In genomic region chr20:40749985-40750506, GRCh38 we compare ENCODE assay signal across 22 cellular contexts.
DNase-seq lines count a peak whose midpoint lies in the region; ATAC-seq and TF ChIP-seq lines count a peak whose summit lies in the region.
"Had no signal": no experiment of that assay in that cellular context is flagged by ENCODE, and none has a peak within 500 bp of the region (broad histone marks: within the 10 kb centered on the region; RNA-seq: fewer than 3 reads in every experiment).

No MANE protein-coding gene starts in this region.

- in situ Hi-C loops in mammary epithelial cell (cut with MboI; ENCODE audit: low sequenced_read_pairs in 2 of 2), result loop anchor here in 1 of 2 donors (10.0 kb wide), 1 partner anchor 195 kb away; no protein-coding TSS in a partner anchor

- no peaks in the 10 kb centered on the region for H3K9me3 ChIP-seq in mammary epithelial cell (replicated peaks; ENCODE audit: insufficient read depth, low read length)
- H3K9me3 ChIP-seq in body of pancreas, result no peaks in the 10 kb centered on the region

- TF ChIP-seq POLR2A in body of pancreas (IDR thresholded peaks at IDR 0.05), result no peak

- no peaks in the 10 kb centered on the region for H3K4me1 ChIP-seq in mammary epithelial cell (ENCODE audit: insufficient read depth, low read length)
- H3K4me1 ChIP-seq in body of pancreas, result no peaks in the 10 kb centered on the region

- intact Hi-C loops in MCF 10A (cut with micrococcal nuclease), result no loop called here
- intact Hi-C loops in mammary epithelial cell (cut with micrococcal nuclease), result no loop called here
- intact Hi-C loops in body of pancreas (cut with DNase I), result no loop called here

- no peak for TF ChIP-seq CTCF in MCF 10A (IDR thresholded peaks at IDR 0.05; ENCODE audit: unreplicated experiment)
- TF ChIP-seq CTCF in mammary epithelial cell (conservative IDR thresholded peaks at IDR 0.05 in 1 of 2, IDR thresholded peaks at IDR 0.05 in 1 of 2; ENCODE audit: extremely low read depth in 1 of 2, insufficient read depth in 1 of 2, low read depth in 1 of 2, low read length in 2 of 2), result no peak
- TF ChIP-seq CTCF in body of pancreas (IDR thresholded peaks at IDR 0.05), result no peak
- TF ChIP-seq CTCF in fibroblast of villous mesenchyme (IDR thresholded peaks at IDR 0.05; ENCODE audit: insufficient read depth, low read depth, low read length), result no peak

- BruUV-seq in MCF 10A (replicated peaks; lab: Mats Ljungman, UMichigan) (no TSS peak), mammary epithelial cell (replicated peaks; lab: Mats Ljungman, UMichigan) (no TSS peak)

- peaks cover 5% of the 10 kb centered on the region for H3K4me1 Mint-ChIP-seq in MCF 10A (ENCODE audit: insufficient read depth, unreplicated experiment)

- DNase-seq in MCF 10A (ENCODE audit: unreplicated experiment) (peak; percentile 34), mammary epithelial cell (no peak), body of pancreas (no peak), fibroblast of villous mesenchyme (ENCODE audit: low read depth) (peak; percentile 60), stromal cell of bone marrow (ENCODE audit: low read depth) (peak; percentile 13), DMS53 (lab: John Stamatoyannopoulos, UW) (no peak), RKO (ENCODE audit: low spot score) (no peak)
- DNase-seq: AML-193; CD4-positive, CD25-positive, alpha-beta regulatory T cell; COR-L47; NCI-H1105 treated with DMSO at 0.1 percent for 48 hours; NCI-H1694; NCI-H2107; NCI-H2227 treated with DMSO at 0.1 percent for 48 hours; NCI-H510A treated with DMSO at 0.1 percent for 48 hours; NCI-H82; OCI-M1; SHP77 treated with DMSO at 0.1 percent for 48 hours had no signal

- H3K36me3 Mint-ChIP-seq in MCF 10A (ENCODE audit: insufficient read depth, unreplicated experiment), result no peaks in the 10 kb centered on the region
- H3K36me3 Mint-ChIP-seq: CD4-positive, CD25-positive, alpha-beta regulatory T cell had no signal

- H3K27me3 ChIP-seq in mammary epithelial cell (ENCODE audit: insufficient read depth, low read length) (no peaks in the 10 kb centered on the region), body of pancreas (no peaks in the 10 kb centered on the region)

- H3K27ac Mint-ChIP-seq in MCF 10A (ENCODE audit: low read depth, unreplicated experiment), result no peak overlapping the region

- H3K36me3 ChIP-seq in mammary epithelial cell (ENCODE audit: insufficient read depth, low read length), result no peaks in the 10 kb centered on the region
- H3K36me3 ChIP-seq in body of pancreas (replicated peaks in 1 of 2; ENCODE audit: insufficient read depth in 1 of 2, low read depth in 2 of 2), result no peaks in the 10 kb centered on the region

- H3K4me3 ChIP-seq in mammary epithelial cell (replicated peaks in 1 of 3; ENCODE audit: insufficient read depth in 1 of 3, low read depth in 2 of 3, low read length in 3 of 3) (no peak overlapping the region), body of pancreas (no peak overlapping the region), fibroblast of villous mesenchyme (ENCODE audit: low read depth, low read length) (no peak overlapping the region)
- H3K4me3 ChIP-seq: GM12878, K562 had no signal

- POLR2A ChIA-PET in MCF 10A (lab: Yijun Ruan, JAX), result interaction anchor here (0.7 kb wide), 1 partner anchor 187 kb away, joined by 3 read pairs; no protein-coding TSS in a partner anchor

- peak; percentile 21 for ATAC-seq in body of pancreas
- no peak for ATAC-seq in GM18498 (IDR thresholded peaks at IDR 0.05; ENCODE audit: unreplicated experiment)
- ATAC-seq: GM12878, K562 had no signal

- dilution Hi-C loops in mammary epithelial cell (cut with HindIII; ENCODE audit: low sequenced_read_pairs), result loop anchor here (5.0 kb wide), 1 partner anchor 57 kb away; no protein-coding TSS in a partner anchor

- H3K27ac ChIP-seq in mammary epithelial cell (ENCODE audit: insufficient read depth, low read depth, low read length) (no peak overlapping the region), body of pancreas (no peak overlapping the region)
- H3K27ac ChIP-seq: 22Rv1 had no signal

- no peaks in the 10 kb centered on the region for H4K20me1 ChIP-seq in mammary epithelial cell (ENCODE audit: insufficient read depth, low read length)

- H3K4me2 ChIP-seq in mammary epithelial cell (ENCODE audit: insufficient read depth, low read depth, low read length), result no peak overlapping the region

- no peaks in the 10 kb centered on the region for H3K79me2 ChIP-seq in mammary epithelial cell (ENCODE audit: insufficient read depth, low read length)

- H3K4me3 Mint-ChIP-seq in MCF 10A (ENCODE audit: unreplicated experiment), result no peak overlapping the region
- H3K4me3 Mint-ChIP-seq: CD4-positive, CD25-positive, alpha-beta regulatory T cell had no signal

- no peaks in the 10 kb centered on the region for H3K27me3 Mint-ChIP-seq in MCF 10A (ENCODE audit: insufficient read depth, unreplicated experiment)
- H3K27me3 Mint-ChIP-seq: CD4-positive, CD25-positive, alpha-beta regulatory T cell had no signal

- no peak overlapping the region for H2AFZ ChIP-seq in mammary epithelial cell (ENCODE audit: low read depth, low read length)

- no peak overlapping the region for H3K9ac ChIP-seq in mammary epithelial cell (ENCODE audit: insufficient read depth, low read length)

- 94% methylated on average over 2 of the region's 2 CpGs for WGBS in mammary epithelial cell (ENCODE audit: low coverage, missing lambda C conversion rate)
- 56 to 71% methylated on average over 2 of the region's 2 CpGs for WGBS in body of pancreas, 2 donors

- H3K9me3 Mint-ChIP-seq in MCF 10A (ENCODE audit: unreplicated experiment), result no peaks in the 10 kb centered on the region
- H3K9me3 Mint-ChIP-seq: CD4-positive, CD25-positive, alpha-beta regulatory T cell had no signal

- CTCF ChIA-PET in MCF 10A (lab: Yijun Ruan, JAX), result interaction anchor here (3.3 kb wide), 1 partner anchor 10 kb away, joined by 22 read pairs; no protein-coding TSS in a partner anchor
- CTCF ChIA-PET in mammary epithelial cell (lab: Charles Lee; ENCODE audit: low non-redundant PET), result no interaction called here

Comparison
In these comparisons a context has a peak if more than half of its experiments do, and no peak if none do; other contexts are left out.
1. DNase-seq: peak in MCF 10A (single experiment), fibroblast of villous mesenchyme (single experiment) and stromal cell of bone marrow (single experiment); none in mammary epithelial cell (single experiment), body of pancreas (0 of 4), DMS53 (single experiment) and RKO (single experiment).